In genomic region chr4:1249731-1250526, GRCh38 we compare ENCODE assay signal across 8 cellular contexts. TPM values are rescaled to one million over a fixed set of nuclear protein-coding genes. Genes with fewer than 3 reads are reported as not detected.
DNase-seq lines count a peak whose midpoint lies in the region; ATAC-seq and TF ChIP-seq lines count a peak whose summit lies in the region.

No MANE protein-coding gene starts in this region.

- H3K27me3 ChIP-seq in thymus (ENCODE audit: control insufficient read depth, insufficient read depth) = no peaks in the 10 kb centered on the region

- peak overlapping the region; percentile 95 for H3K27ac Mint-ChIP-seq in activated CD4-positive, alpha-beta memory T cell treated with anti-CD3 and anti-CD28 coated beads, Interleukin-2, amount 10 ng/mL, durations not matched to agents 7 days and 5 days
- H3K27ac Mint-ChIP-seq in natural killer cell treated with Interleukin-12 subunit alpha and Interleukin-12 subunit beta and Interleukin-15 and Interleukin-18, amount 100 ng/mL, for 72 hours = peak overlapping the region; percentile 93 to 97

- peak overlapping the region; percentile 72 for H3K4me3 ChIP-seq in epithelial cell of proximal tubule (ENCODE audit: low read depth, low read length)
- H3K4me3 ChIP-seq in thymus (ENCODE audit: low read length) = peak overlapping the region; percentile 94

- WGBS in thymus = 50% methylated on average over 39 of the region's 39 CpGs

- H3K9me3 Mint-ChIP-seq in activated CD4-positive, alpha-beta memory T cell treated with anti-CD3 and anti-CD28 coated beads, Interleukin-2, amount 10 ng/mL, durations not matched to agents 7 days and 5 days = peaks cover 10% of the 10 kb centered on the region
- no peaks in the 10 kb centered on the region for H3K9me3 Mint-ChIP-seq in natural killer cell treated with Interleukin-12 subunit alpha and Interleukin-12 subunit beta and Interleukin-15 and Interleukin-18, amount 100 ng/mL, for 72 hours

- H3K36me3 ChIP-seq in thymus (ENCODE audit: control insufficient read depth, insufficient read depth) = peaks cover 5% of the 10 kb centered on the region

- ATAC-seq in GM19324 (IDR thresholded peaks at IDR 0.05; ENCODE audit: low FRiP score, unreplicated experiment) = peak; percentile 3
- peak; percentile 7 to 25 for ATAC-seq in natural killer cell treated with Interleukin-12 subunit alpha and Interleukin-12 subunit beta and Interleukin-15 and Interleukin-18, amount 100 ng/mL, for 72 hours

- H3K4me1 Mint-ChIP-seq in activated CD4-positive, alpha-beta memory T cell treated with anti-CD3 and anti-CD28 coated beads, Interleukin-2, amount 10 ng/mL, durations not matched to agents 7 days and 5 days = peaks cover 73% of the 10 kb centered on the region
- peaks cover 61 to 63% of the 10 kb centered on the region in 2 donors for H3K4me1 Mint-ChIP-seq in natural killer cell treated with Interleukin-12 subunit alpha and Interleukin-12 subunit beta and Interleukin-15 and Interleukin-18, amount 100 ng/mL, for 72 hours (ENCODE audit: low read depth in 2 of 2)

- TF ChIP-seq CTCF in epithelial cell of proximal tubule (conservative IDR thresholded peaks at IDR 0.05; ENCODE audit: low read depth, low read length) = no peak

- peaks cover 1% of the 10 kb centered on the region for H3K9me3 ChIP-seq in thymus (ENCODE audit: control insufficient read depth)

- peak overlapping the region; percentile 98 for H3K27ac ChIP-seq in thymus (ENCODE audit: low read depth)

- H3K4me3 Mint-ChIP-seq in activated CD4-positive, alpha-beta memory T cell treated with anti-CD3 and anti-CD28 coated beads, Interleukin-2, amount 10 ng/mL, durations not matched to agents 7 days and 5 days = peak overlapping the region; percentile 85
- H3K4me3 Mint-ChIP-seq in natural killer cell treated with Interleukin-12 subunit alpha and Interleukin-12 subunit beta and Interleukin-15 and Interleukin-18, amount 100 ng/mL, for 72 hours = peak overlapping the region; percentile 92

- peaks cover 60% of the 10 kb centered on the region for H3K36me3 Mint-ChIP-seq in activated CD4-positive, alpha-beta memory T cell treated with anti-CD3 and anti-CD28 coated beads, Interleukin-2, amount 10 ng/mL, durations not matched to agents 7 days and 5 days (ENCODE audit: low read depth)
- H3K36me3 Mint-ChIP-seq in natural killer cell treated with Interleukin-12 subunit alpha and Interleukin-12 subunit beta and Interleukin-15 and Interleukin-18, amount 100 ng/mL, for 72 hours = no peaks in the 10 kb centered on the region

- H3K27me3 Mint-ChIP-seq in activated CD4-positive, alpha-beta memory T cell treated with anti-CD3 and anti-CD28 coated beads, Interleukin-2, amount 10 ng/mL, durations not matched to agents 7 days and 5 days = no peaks in the 10 kb centered on the region
- no peaks in the 10 kb centered on the region for H3K27me3 Mint-ChIP-seq in natural killer cell treated with Interleukin-12 subunit alpha and Interleukin-12 subunit beta and Interleukin-15 and Interleukin-18, amount 100 ng/mL, for 72 hours

- peaks cover 29% of the 10 kb centered on the region for H3K4me1 ChIP-seq in thymus (ENCODE audit: control insufficient read depth, insufficient read depth, low read length)

- CTCF ChIA-PET in activated CD4-positive, alpha-beta memory T cell treated with anti-CD3 and anti-CD28 coated beads, Interleukin-2, amount 10 ng/mL, durations not matched to agents 7 days and 5 days (lab: Charles Lee) = interaction anchor here (1.4 to 9.0 kb wide), 4 partner anchors 10 to 113 kb away, joined by 5 to 63 read pairs (median 20); partner anchors contain the start of gene UVSSA

- DNase-seq in AG20443 (ENCODE audit: low spot score) (peak; percentile 69), HPDE6-E6E7 (ENCODE audit: extremely low spot score) (peak; percentile 31), epithelial cell of proximal tubule (ENCODE audit: low read depth) (peak; percentile 30), GF-D8 (lab: John Stamatoyannopoulos, UW) (no peak)
- peak; percentile 32 for DNase-seq in activated CD4-positive, alpha-beta memory T cell treated with anti-CD3 and anti-CD28 coated beads, Interleukin-2, amount 10 ng/mL, durations not matched to agents 7 days and 5 days
- DNase-seq in natural killer cell treated with Interleukin-12 subunit alpha and Interleukin-12 subunit beta and Interleukin-15 and Interleukin-18, amount 100 ng/mL, for 72 hours (ENCODE audit: low spot score) = peak; percentile 84

- POLR2A ChIA-PET in activated CD4-positive, alpha-beta memory T cell treated with anti-CD3 and anti-CD28 coated beads, Interleukin-2, amount 10 ng/mL, durations not matched to agents 7 days and 5 days (lab: Charles Lee) = interaction anchor here (0.6 to 9.5 kb wide), 22 partner anchors 9 to 621 kb away, joined by 3 to 120 read pairs (median 7); partner anchors contain the start of genes FGFRL1, GAK, MAEA and NSD2

RNA-seq across cellular contexts. Expression of gene CTBP1, which starts 1.0 kb away (rescaled TPM):
- 100 to 1,000 TPM; 209 to 221 TPM for total RNA-seq in activated CD4-positive, alpha-beta memory T cell treated with anti-CD3 and anti-CD28 coated beads, Interleukin-2, amount 10 ng/mL, durations not matched to agents 7 days and 5 days
- 272 and 334 TPM in 2 replicates for total RNA-seq in epithelial cell of proximal tubule
- total RNA-seq in natural killer cell treated with Interleukin-12 subunit alpha and Interleukin-12 subunit beta and Interleukin-15 and Interleukin-18, amount 100 ng/mL, for 72 hours = 100 to 1,000 TPM; 109 to 245 TPM
- 188 TPM for polyA plus RNA-seq in thymus

RNA-seq across cellular contexts. Expression of gene MAEA, which starts 39.8 kb away (rescaled TPM):
- 10 to 100 TPM; 61.6 to 64.1 TPM for total RNA-seq in activated CD4-positive, alpha-beta memory T cell treated with anti-CD3 and anti-CD28 coated beads, Interleukin-2, amount 10 ng/mL, durations not matched to agents 7 days and 5 days
- total RNA-seq in epithelial cell of proximal tubule = 72.3 and 114 TPM in 2 replicates
- total RNA-seq in natural killer cell treated with Interleukin-12 subunit alpha and Interleukin-12 subunit beta and Interleukin-15 and Interleukin-18, amount 100 ng/mL, for 72 hours = 10 to 100 TPM; 60.1 to 93.7 TPM
- polyA plus RNA-seq in thymus = 113 TPM
